In genomic region chr5:54733101-54733500, GRCh38 we compare ENCODE assay signal across 23 cellular contexts.
"Had no signal": no experiment of that assay in that cellular context is flagged by ENCODE, and none has a peak within 500 bp of the region (broad histone marks: within the 10 kb centered on the region; RNA-seq: fewer than 3 reads in every experiment).

No MANE protein-coding gene starts in this region.

- H3K4me3 ChIP-seq: left lung, lower lobe of right lung, mucosa of descending colon, right atrium auricular region, right lobe of liver, smooth muscle cell, stomach, testis, thyroid gland, transverse colon, upper lobe of left lung, vagina had no signal

- H3K4me1 ChIP-seq: right atrium auricular region, right lobe of liver, testis, vagina had no signal

- H3K4me3 Mint-ChIP-seq: naive thymus-derived CD4-positive, alpha-beta T cell; natural killer cell treated with Interleukin-12 subunit alpha and Interleukin-12 subunit beta and Interleukin-15 and Interleukin-18, amount 100 ng/mL, for 72 hours had no signal

- H3K9me3 Mint-ChIP-seq: natural killer cell treated with Interleukin-12 subunit alpha and Interleukin-12 subunit beta and Interleukin-15 and Interleukin-18, amount 100 ng/mL, for 72 hours had no signal

- H3K9me3 ChIP-seq: left lung, lower lobe of right lung, mucosa of descending colon, right atrium auricular region, right lobe of liver, stomach, testis, thyroid gland, transverse colon, upper lobe of left lung, vagina had no signal

- DNase-seq: hippocampal formation; left colon; left lung; lower lobe of right lung; mammary epithelial cell; midbrain; mucosa of descending colon; naive thymus-derived CD4-positive, alpha-beta T cell; nucleus accumbens; right lobe of liver; stimulated activated CD4-positive, alpha-beta T cell treated with anti-CD3 and anti-CD28 coated beads, Interleukin-2, amount 100 ng/mL, for 24 hours; stimulated activated CD4-positive, alpha-beta T cell treated with anti-CD3 and anti-CD28 coated beads, Interleukin-4, amount 100 ng/mL, for 1 hour; stimulated activated naive CD4-positive, alpha-beta T cell; stomach; testis; thyroid gland; transverse colon; upper lobe of left lung had no signal

- H3K27ac Mint-ChIP-seq: naive thymus-derived CD4-positive, alpha-beta T cell; natural killer cell treated with Interleukin-12 subunit alpha and Interleukin-12 subunit beta and Interleukin-15 and Interleukin-18, amount 100 ng/mL, for 72 hours; progenitor cell of endocrine pancreas had no signal

- H3K27me3 ChIP-seq: left lung, right atrium auricular region, right lobe of liver, stomach, testis, thyroid gland, transverse colon, upper lobe of left lung, vagina had no signal

- ATAC-seq: left colon; left lung; lower lobe of right lung; mucosa of descending colon; naive thymus-derived CD4-positive, alpha-beta T cell; natural killer cell treated with Interleukin-12 subunit alpha and Interleukin-12 subunit beta and Interleukin-15 and Interleukin-18, amount 100 ng/mL, for 72 hours; right lobe of liver had no signal

- H3K4me2 ChIP-seq: smooth muscle cell had no signal

- H3K27ac ChIP-seq: left lung, lower lobe of right lung, right atrium auricular region, right lobe of liver, stomach, testis, thyroid gland, transverse colon, upper lobe of left lung, vagina had no signal

- H3K36me3 ChIP-seq: left lung, lower lobe of right lung, right atrium auricular region, right lobe of liver, stomach, thyroid gland, transverse colon, upper lobe of left lung, vagina had no signal
